Comparison of ENCODE assay signal across 1 cellular context in the genomic region with DNA sequence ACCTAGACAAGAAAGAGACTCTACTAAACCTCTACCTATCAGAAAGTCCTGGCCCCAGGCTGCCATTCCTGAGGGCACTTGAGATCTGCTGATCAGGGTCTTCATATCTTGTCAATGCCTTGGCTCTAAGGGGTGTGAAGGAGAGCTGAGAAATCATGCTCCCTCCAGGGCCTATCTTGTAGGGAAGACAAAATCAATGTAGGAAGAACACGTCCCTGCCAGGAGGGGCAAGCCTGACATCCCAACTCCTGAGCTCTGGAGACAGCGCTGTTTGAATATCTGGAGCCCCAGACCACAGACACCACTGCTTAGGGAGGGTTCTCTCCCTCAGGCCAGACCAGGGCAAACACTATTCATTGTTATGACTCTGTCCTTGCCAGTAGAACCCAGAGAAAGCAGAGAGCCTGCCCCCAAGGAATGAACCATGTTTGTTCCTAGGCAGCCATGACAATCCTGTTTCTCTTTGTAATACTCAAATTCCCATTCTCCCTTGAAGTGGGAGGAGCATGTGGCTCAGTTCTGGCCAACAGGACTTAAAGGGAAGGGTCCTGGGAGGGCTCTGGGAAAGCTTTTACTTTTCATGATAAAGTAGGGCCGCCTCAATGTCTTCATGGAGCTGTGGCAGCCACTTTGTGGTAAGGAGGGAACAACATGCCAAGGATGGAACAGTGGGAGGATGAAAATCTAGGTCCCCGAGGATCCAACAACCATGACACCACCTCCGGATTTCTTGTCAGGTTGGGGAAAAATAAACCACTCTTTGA.
A peak's percentile ranks its signal among the peaks of the same experiment; 100 is the strongest.
TF ChIP-seq lines count a peak whose summit lies in the region.

No MANE protein-coding gene starts in this region.

TF ChIP-seq in HepG2, 621 proteins besides CTCF, POLR2A, EP300 and RAD21 (continued from another document):
- TF ChIP-seq, protein P1, sequence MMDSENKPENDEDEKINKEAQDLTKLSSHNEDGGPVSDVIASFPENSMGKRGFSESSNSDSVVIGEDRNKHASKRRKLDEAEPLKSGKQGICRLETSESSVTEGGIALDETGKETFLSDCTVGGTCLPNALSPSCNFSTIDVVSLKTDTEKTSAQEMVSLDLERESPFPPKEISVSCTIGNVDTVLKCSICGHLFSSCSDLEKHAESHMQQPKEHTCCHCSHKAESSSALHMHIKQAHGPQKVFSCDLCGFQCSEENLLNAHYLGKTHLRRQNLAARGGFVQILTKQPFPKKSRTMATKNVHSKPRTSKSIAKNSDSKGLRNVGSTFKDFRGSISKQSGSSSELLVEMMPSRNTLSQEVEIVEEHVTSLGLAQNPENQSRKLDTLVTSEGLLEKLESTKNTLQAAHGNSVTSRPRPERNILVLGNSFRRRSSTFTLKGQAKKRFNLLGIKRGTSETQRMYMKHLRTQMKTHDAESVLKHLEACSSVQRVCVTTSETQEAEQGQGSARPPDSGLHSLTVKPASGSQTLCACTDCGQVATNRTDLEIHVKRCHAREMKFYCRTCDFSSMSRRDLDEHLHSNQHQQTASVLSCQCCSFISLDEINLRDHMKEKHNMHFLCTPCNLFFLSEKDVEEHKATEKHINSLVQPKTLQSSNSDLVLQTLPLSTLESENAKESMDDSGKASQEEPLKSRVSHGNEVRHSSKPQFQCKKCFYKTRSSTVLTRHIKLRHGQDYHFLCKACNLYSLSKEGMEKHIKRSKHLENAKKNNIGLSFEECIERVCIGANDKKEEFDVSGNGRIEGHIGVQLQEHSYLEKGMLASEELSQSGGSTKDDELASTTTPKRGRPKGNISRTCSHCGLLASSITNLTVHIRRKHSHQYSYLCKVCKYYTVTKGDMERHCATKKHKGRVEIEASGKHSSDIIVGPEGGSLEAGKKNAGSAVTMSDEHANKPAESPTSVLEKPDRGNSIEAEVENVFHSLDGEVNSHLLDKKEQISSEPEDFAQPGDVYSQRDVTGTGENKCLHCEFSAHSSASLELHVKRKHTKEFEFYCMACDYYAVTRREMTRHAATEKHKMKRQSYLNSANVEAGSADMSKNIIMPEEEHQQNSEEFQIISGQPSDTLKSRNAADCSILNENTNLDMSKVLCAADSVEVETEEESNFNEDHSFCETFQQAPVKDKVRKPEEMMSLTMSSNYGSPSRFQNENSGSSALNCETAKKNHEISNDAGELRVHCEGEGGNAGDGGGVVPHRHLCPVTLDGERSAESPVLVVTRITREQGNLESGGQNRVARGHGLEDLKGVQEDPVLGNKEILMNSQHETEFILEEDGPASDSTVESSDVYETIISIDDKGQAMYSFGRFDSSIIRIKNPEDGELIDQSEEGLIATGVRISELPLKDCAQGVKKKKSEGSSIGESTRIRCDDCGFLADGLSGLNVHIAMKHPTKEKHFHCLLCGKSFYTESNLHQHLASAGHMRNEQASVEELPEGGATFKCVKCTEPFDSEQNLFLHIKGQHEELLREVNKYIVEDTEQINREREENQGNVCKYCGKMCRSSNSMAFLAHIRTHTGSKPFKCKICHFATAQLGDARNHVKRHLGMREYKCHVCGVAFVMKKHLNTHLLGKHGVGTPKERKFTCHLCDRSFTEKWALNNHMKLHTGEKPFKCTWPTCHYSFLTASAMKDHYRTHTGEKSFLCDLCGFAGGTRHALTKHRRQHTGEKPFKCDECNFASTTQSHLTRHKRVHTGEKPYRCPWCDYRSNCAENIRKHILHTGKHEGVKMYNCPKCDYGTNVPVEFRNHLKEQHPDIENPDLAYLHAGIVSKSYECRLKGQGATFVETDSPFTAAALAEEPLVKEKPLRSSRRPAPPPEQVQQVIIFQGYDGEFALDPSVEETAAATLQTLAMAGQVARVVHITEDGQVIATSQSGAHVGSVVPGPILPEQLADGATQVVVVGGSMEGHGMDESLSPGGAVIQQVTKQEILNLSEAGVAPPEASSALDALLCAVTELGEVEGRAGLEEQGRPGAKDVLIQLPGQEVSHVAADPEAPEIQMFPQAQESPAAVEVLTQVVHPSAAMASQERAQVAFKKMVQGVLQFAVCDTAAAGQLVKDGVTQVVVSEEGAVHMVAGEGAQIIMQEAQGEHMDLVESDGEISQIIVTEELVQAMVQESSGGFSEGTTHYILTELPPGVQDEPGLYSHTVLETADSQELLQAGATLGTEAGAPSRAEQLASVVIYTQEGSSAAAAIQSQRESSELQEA (CRISPR knock-in tag; IDR thresholded peaks at IDR 0.05; ENCODE audit: not compliant biosample characterization): no peak
- peak; percentile 60; the same call in 1 of the 2 replicates for TF ChIP-seq ZNF501 (CRISPR knock-in tag; IDR thresholded peaks at IDR 0.05)
- 0 out of 2 replicates have a peak, but pooled peaks have one; percentile 61 for TF ChIP-seq KDM1A (CRISPR knock-in tag; IDR thresholded peaks at IDR 0.05)
- TF ChIP-seq MXD4 (CRISPR knock-in tag; IDR thresholded peaks at IDR 0.05): no peak
- TF ChIP-seq YY1 (IDR thresholded peaks at IDR 0.05; ENCODE audit: insufficient read depth, insufficient replicate concordance, low read depth, low read length): peak; percentile 56
- TF ChIP-seq, protein P2, sequence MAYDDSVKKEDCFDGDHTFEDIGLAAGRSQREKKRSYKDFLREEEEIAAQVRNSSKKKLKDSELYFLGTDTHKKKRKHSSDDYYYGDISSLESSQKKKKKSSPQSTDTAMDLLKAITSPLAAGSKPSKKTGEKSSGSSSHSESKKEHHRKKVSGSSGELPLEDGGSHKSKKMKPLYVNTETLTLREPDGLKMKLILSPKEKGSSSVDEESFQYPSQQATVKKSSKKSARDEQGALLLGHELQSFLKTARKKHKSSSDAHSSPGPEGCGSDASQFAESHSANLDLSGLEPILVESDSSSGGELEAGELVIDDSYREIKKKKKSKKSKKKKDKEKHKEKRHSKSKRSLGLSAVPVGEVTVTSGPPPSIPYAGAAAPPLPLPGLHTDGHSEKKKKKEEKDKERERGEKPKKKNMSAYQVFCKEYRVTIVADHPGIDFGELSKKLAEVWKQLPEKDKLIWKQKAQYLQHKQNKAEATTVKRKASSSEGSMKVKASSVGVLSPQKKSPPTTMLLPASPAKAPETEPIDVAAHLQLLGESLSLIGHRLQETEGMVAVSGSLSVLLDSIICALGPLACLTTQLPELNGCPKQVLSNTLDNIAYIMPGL (CRISPR knock-in tag; IDR thresholded peaks at IDR 0.05; ENCODE audit: borderline replicate concordance in 1 of 2, low read depth in 1 of 2): 0 out of 4 replicates have a peak, but pooled peaks of 1 of the 2 experiments have one; percentile 7
- no peak for TF ChIP-seq ZNF614 (CRISPR knock-in tag; IDR thresholded peaks at IDR 0.05; ENCODE audit: borderline replicate concordance)
- no peak for TF ChIP-seq ZNF225 (CRISPR knock-in tag; IDR thresholded peaks at IDR 0.05)
- TF ChIP-seq RFXANK (CRISPR knock-in tag; IDR thresholded peaks at IDR 0.05): 0 out of 2 replicates have a peak, but pooled peaks have one; percentile 25
- TF ChIP-seq, protein P3, sequence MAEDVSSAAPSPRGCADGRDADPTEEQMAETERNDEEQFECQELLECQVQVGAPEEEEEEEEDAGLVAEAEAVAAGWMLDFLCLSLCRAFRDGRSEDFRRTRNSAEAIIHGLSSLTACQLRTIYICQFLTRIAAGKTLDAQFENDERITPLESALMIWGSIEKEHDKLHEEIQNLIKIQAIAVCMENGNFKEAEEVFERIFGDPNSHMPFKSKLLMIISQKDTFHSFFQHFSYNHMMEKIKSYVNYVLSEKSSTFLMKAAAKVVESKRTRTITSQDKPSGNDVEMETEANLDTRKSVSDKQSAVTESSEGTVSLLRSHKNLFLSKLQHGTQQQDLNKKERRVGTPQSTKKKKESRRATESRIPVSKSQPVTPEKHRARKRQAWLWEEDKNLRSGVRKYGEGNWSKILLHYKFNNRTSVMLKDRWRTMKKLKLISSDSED (CRISPR knock-in tag; IDR thresholded peaks at IDR 0.05): no peak
- no peak for TF ChIP-seq ZNF292 (CRISPR knock-in tag; IDR thresholded peaks at IDR 0.05; ENCODE audit: borderline replicate concordance, low read depth)
- TF ChIP-seq PRMT3 (CRISPR knock-in tag; IDR thresholded peaks at IDR 0.05; ENCODE audit: borderline replicate concordance, low read depth): no peak
- peak; percentile 50; the same call in 1 of the 2 replicates for TF ChIP-seq POLR2AphosphoS5 (IDR thresholded peaks at IDR 0.05; ENCODE audit: low read depth, low read length)
- TF ChIP-seq, protein P4, sequence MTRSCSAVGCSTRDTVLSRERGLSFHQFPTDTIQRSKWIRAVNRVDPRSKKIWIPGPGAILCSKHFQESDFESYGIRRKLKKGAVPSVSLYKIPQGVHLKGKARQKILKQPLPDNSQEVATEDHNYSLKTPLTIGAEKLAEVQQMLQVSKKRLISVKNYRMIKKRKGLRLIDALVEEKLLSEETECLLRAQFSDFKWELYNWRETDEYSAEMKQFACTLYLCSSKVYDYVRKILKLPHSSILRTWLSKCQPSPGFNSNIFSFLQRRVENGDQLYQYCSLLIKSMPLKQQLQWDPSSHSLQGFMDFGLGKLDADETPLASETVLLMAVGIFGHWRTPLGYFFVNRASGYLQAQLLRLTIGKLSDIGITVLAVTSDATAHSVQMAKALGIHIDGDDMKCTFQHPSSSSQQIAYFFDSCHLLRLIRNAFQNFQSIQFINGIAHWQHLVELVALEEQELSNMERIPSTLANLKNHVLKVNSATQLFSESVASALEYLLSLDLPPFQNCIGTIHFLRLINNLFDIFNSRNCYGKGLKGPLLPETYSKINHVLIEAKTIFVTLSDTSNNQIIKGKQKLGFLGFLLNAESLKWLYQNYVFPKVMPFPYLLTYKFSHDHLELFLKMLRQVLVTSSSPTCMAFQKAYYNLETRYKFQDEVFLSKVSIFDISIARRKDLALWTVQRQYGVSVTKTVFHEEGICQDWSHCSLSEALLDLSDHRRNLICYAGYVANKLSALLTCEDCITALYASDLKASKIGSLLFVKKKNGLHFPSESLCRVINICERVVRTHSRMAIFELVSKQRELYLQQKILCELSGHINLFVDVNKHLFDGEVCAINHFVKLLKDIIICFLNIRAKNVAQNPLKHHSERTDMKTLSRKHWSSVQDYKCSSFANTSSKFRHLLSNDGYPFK (CRISPR knock-in tag; IDR thresholded peaks at IDR 0.05; ENCODE audit: borderline replicate concordance): 0 out of 2 replicates have a peak, but pooled peaks have one; percentile 22
- peak; percentile 59; the same call in 1 of the 2 replicates for TF ChIP-seq THAP11 (CRISPR knock-in tag; IDR thresholded peaks at IDR 0.05)
- no peak for TF ChIP-seq HMG20A (CRISPR knock-in tag; IDR thresholded peaks at IDR 0.05; ENCODE audit: borderline replicate concordance)
- 0 out of 2 replicates have a peak, but pooled peaks have one; percentile 27 for TF ChIP-seq ZNF441 (CRISPR knock-in tag; IDR thresholded peaks at IDR 0.05; ENCODE audit: borderline replicate concordance)
- TF ChIP-seq SAP130 (CRISPR knock-in tag; IDR thresholded peaks at IDR 0.05; ENCODE audit: low read depth): peak; percentile 30
- TF ChIP-seq ZNF615 (CRISPR knock-in tag; IDR thresholded peaks at IDR 0.05; ENCODE audit: borderline replicate concordance): 0 out of 2 replicates have a peak, but pooled peaks have one; percentile 52
- peak; percentile 54; the same call in 1 of the 2 replicates for TF ChIP-seq ZNF30 (CRISPR knock-in tag; IDR thresholded peaks at IDR 0.05)
- TF ChIP-seq, protein P5, sequence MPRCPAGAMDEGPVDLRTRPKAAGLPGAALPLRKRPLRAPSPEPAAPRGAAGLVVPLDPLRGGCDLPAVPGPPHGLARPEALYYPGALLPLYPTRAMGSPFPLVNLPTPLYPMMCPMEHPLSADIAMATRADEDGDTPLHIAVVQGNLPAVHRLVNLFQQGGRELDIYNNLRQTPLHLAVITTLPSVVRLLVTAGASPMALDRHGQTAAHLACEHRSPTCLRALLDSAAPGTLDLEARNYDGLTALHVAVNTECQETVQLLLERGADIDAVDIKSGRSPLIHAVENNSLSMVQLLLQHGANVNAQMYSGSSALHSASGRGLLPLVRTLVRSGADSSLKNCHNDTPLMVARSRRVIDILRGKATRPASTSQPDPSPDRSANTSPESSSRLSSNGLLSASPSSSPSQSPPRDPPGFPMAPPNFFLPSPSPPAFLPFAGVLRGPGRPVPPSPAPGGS (CRISPR knock-in tag; IDR thresholded peaks at IDR 0.05): peak; percentile 68; the same call in 1 of the 2 replicates
- TF ChIP-seq HDAC1 (CRISPR knock-in tag; IDR thresholded peaks at IDR 0.05): peak; percentile 40; the same call in 1 of the 2 replicates
- TF ChIP-seq, protein P6, sequence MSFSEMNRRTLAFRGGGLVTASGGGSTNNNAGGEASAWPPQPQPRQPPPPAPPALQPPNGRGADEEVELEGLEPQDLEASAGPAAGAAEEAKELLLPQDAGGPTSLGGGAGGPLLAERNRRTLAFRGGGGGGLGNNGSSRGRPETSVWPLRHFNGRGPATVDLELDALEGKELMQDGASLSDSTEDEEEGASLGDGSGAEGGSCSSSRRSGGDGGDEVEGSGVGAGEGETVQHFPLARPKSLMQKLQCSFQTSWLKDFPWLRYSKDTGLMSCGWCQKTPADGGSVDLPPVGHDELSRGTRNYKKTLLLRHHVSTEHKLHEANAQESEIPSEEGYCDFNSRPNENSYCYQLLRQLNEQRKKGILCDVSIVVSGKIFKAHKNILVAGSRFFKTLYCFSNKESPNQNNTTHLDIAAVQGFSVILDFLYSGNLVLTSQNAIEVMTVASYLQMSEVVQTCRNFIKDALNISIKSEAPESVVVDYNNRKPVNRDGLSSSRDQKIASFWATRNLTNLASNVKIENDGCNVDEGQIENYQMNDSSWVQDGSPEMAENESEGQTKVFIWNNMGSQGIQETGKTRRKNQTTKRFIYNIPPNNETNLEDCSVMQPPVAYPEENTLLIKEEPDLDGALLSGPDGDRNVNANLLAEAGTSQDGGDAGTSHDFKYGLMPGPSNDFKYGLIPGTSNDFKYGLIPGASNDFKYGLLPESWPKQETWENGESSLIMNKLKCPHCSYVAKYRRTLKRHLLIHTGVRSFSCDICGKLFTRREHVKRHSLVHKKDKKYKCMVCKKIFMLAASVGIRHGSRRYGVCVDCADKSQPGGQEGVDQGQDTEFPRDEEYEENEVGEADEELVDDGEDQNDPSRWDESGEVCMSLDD (CRISPR knock-in tag; IDR thresholded peaks at IDR 0.05; ENCODE audit: borderline replicate concordance): no peak
- 0 out of 2 replicates have a peak, but pooled peaks have one; percentile 49 for TF ChIP-seq NAIF1 (CRISPR knock-in tag; IDR thresholded peaks at IDR 0.05; ENCODE audit: borderline replicate concordance)
- 0 out of 2 replicates have a peak, but pooled peaks have one; percentile 11 for TF ChIP-seq ZC3H13 (CRISPR knock-in tag; IDR thresholded peaks at IDR 0.05)
- no peak for TF ChIP-seq EEA1 (CRISPR knock-in tag; IDR thresholded peaks at IDR 0.05; ENCODE audit: borderline replicate concordance)
TF ChIP-seq in HepG2: peak in this region for 31.
